8 cellular contexts compared by ENCODE assay signal in genomic region chr5:14173419-14174234, GRCh38. TPM values are rescaled to one million over a fixed set of nuclear protein-coding genes. Genes with fewer than 3 reads are reported as not detected.
A peak's percentile ranks its signal among the peaks of the same experiment; 100 is the strongest.
DNase-seq lines count a peak whose midpoint lies in the region; ATAC-seq and TF ChIP-seq lines count a peak whose summit lies in the region.

No MANE protein-coding gene starts in this region.

- intact Hi-C loops in HCT116 (cut with micrococcal nuclease) (no loop called here), body of pancreas (cut with DNase I) (no loop called here)

- H3K9me3 ChIP-seq in HCT116 (ENCODE audit: control insufficient read depth in 1 of 2, insufficient read depth in 1 of 2, low read depth in 1 of 2, low read length in 2 of 2) = no peaks in the 10 kb centered on the region
- H3K9me3 ChIP-seq in body of pancreas = no peaks in the 10 kb centered on the region

- BruUV-seq in HCT116 (replicated peaks; lab: Mats Ljungman, UMichigan) = no TSS peak

- no peak overlapping the region for H3K4me3 Mint-ChIP-seq in stimulated activated effector memory CD8-positive, alpha-beta T cell treated with anti-CD3 and anti-CD28 coated beads, Interleukin-12 subunit alpha, Interleukin-12 subunit beta, amount 100 ng/mL, for 72 hours

- no peaks in the 10 kb centered on the region for H3K9me2 ChIP-seq in HCT116 (ENCODE audit: insufficient read depth)

- H2AFZ ChIP-seq in HCT116 (ENCODE audit: low read depth, low read length, poor library complexity, severe bottlenecking) = no peak overlapping the region

- peak overlapping the region; percentile 43 for H2BK5ac ChIP-seq in mesendoderm (ENCODE audit: low read length)

- peaks cover 31% of the 10 kb centered on the region; the same call in 1 of the 2 replicates for H4K20me1 ChIP-seq in HCT116 (ENCODE audit: insufficient read depth)

- peak overlapping the region; percentile 43 for H3K18ac ChIP-seq in mesendoderm (ENCODE audit: low read length)

- peak overlapping the region; percentile 84 for H2AK5ac ChIP-seq in mesendoderm (ENCODE audit: low read length)

- H2BK15ac ChIP-seq in mesendoderm (replicated peaks; ENCODE audit: low read depth) = no peak overlapping the region

- RAD21 ChIA-PET in HCT116 (lab: Charles Lee; ENCODE audit: low non-redundant PET in 1 of 2, low total read pairs in 2 of 2, uncharacterized antibody in 2 of 2, unreplicated experiment in 2 of 2) = no interaction called here

- peak overlapping the region in 1 of 2 experiments; percentile 30; a peak in 2 of 4 replicates for H3K4me3 ChIP-seq in HCT116 (replicated peaks in 1 of 2; ENCODE audit: low read depth in 1 of 2, low read length in 2 of 2)
- H3K4me3 ChIP-seq in mesendoderm (ENCODE audit: low read length) = no peak overlapping the region
- no peak overlapping the region for H3K4me3 ChIP-seq in body of pancreas

- H4K8ac ChIP-seq in mesendoderm (ENCODE audit: low read depth, low read length) = no peak overlapping the region

- H3K27me3 ChIP-seq in HCT116 (ENCODE audit: insufficient read depth, low read length) (no peaks in the 10 kb centered on the region), mesendoderm (ENCODE audit: insufficient read depth, low read length, poor library complexity) (no peaks in the 10 kb centered on the region), body of pancreas (no peaks in the 10 kb centered on the region)

- TF ChIP-seq CTCF in HCT116 (IDR thresholded peaks at IDR 0.05 in 2 of 3, conservative IDR thresholded peaks at IDR 0.05 in 1 of 3; ENCODE audit: borderline replicate concordance in 1 of 3, insufficient read depth in 1 of 3, low read depth in 2 of 3, low read length in 2 of 3) (no peak), body of pancreas (IDR thresholded peaks at IDR 0.05) (no peak)

- no peaks in the 10 kb centered on the region for H3K36me3 Mint-ChIP-seq in stimulated activated effector memory CD8-positive, alpha-beta T cell treated with anti-CD3 and anti-CD28 coated beads, Interleukin-12 subunit alpha, Interleukin-12 subunit beta, amount 100 ng/mL, for 72 hours

- WGBS in mesendoderm (ENCODE audit: extremely low coverage, insufficient coverage, low lambda C conversion rate) = no CpG with 5 or more reads among the region's 14 CpGs
- 86 to 91% methylated on average over 14 of the region's 14 CpGs for WGBS in body of pancreas, 2 donors

- no peak overlapping the region for H3K27ac Mint-ChIP-seq in stimulated activated effector memory CD8-positive, alpha-beta T cell treated with anti-CD3 and anti-CD28 coated beads, Interleukin-12 subunit alpha, Interleukin-12 subunit beta, amount 100 ng/mL, for 72 hours

- CTCF ChIA-PET in HCT116 (lab: Charles Lee) = no interaction called here

- H3K9ac ChIP-seq in HCT116 (ENCODE audit: low read length) (peak overlapping the region; percentile 41), mesendoderm (ENCODE audit: low read length) (peak overlapping the region; percentile 54)

- H3K56ac ChIP-seq in mesendoderm (ENCODE audit: low read length) = peak overlapping the region; percentile 75

- peak overlapping the region; percentile 51 for H3K23ac ChIP-seq in mesendoderm (ENCODE audit: low read length)

- H3K79me1 ChIP-seq in mesendoderm (ENCODE audit: low read length) = peaks cover 6% of the 10 kb centered on the region

- H3K4me2 ChIP-seq in HCT116 (ENCODE audit: low read length) = peak overlapping the region; percentile 75
- H3K4me2 ChIP-seq in mesendoderm (ENCODE audit: low read length) = peak overlapping the region; percentile 19

- H3K4me1 ChIP-seq in HCT116 (ENCODE audit: control insufficient read depth in 1 of 2, insufficient read depth in 2 of 2, low read length in 2 of 2) (peaks cover 48 to 71% of the 10 kb centered on the region in 2 experiments), mesendoderm (ENCODE audit: control insufficient read depth, low read depth, low read length) (peaks cover 33% of the 10 kb centered on the region), body of pancreas (peaks cover 25% of the 10 kb centered on the region)

- ATAC-seq in HCT116 (peak; percentile 83), body of pancreas (no peak)
- ATAC-seq in stimulated activated effector memory CD8-positive, alpha-beta T cell treated with anti-CD3 and anti-CD28 coated beads, Interleukin-12 subunit alpha, Interleukin-12 subunit beta, amount 100 ng/mL, for 72 hours = no peak

- POLR2A ChIA-PET in HCT116 (lab: Charles Lee) = interaction anchor here (1.0 kb wide), 1 partner anchor 12 kb away, joined by 3 read pairs; no protein-coding TSS in a partner anchor

- no peak; the same call in 1 of the 2 replicates for TF ChIP-seq RAD21 in HCT116 (IDR thresholded peaks at IDR 0.05; ENCODE audit: low read depth)

- H3K4me1 Mint-ChIP-seq in stimulated activated effector memory CD8-positive, alpha-beta T cell treated with anti-CD3 and anti-CD28 coated beads, Interleukin-12 subunit alpha, Interleukin-12 subunit beta, amount 100 ng/mL, for 72 hours = no peaks in the 10 kb centered on the region

- H3K36me3 ChIP-seq in HCT116 (ENCODE audit: control insufficient read depth in 1 of 2, insufficient read depth in 2 of 2, low read length in 2 of 2) (no peaks in the 10 kb centered on the region), mesendoderm (ENCODE audit: control insufficient read depth, insufficient read depth, low read length) (no peaks in the 10 kb centered on the region), body of pancreas (replicated peaks in 1 of 2; ENCODE audit: insufficient read depth in 1 of 2, low read depth in 2 of 2) (no peaks in the 10 kb centered on the region)

- H3K9me3 Mint-ChIP-seq in stimulated activated effector memory CD8-positive, alpha-beta T cell treated with anti-CD3 and anti-CD28 coated beads, Interleukin-12 subunit alpha, Interleukin-12 subunit beta, amount 100 ng/mL, for 72 hours = no peaks in the 10 kb centered on the region

- no peak for TF ChIP-seq POLR2A in HCT116 (IDR thresholded peaks at IDR 0.05; ENCODE audit: borderline replicate concordance, extremely low read depth, insufficient read depth, insufficient read length)
- TF ChIP-seq POLR2A in body of pancreas (IDR thresholded peaks at IDR 0.05) = no peak

- in situ Hi-C loops in SK-MEL-5 (cut with HindIII; ENCODE audit: low pct_unique_long_range_greater_than_20kb, low sequenced_read_pairs) = no loop called here

- peaks cover 99% of the 10 kb centered on the region for H3K79me2 ChIP-seq in HCT116 (ENCODE audit: insufficient read depth, low read length)
- peaks cover 86% of the 10 kb centered on the region for H3K79me2 ChIP-seq in mesendoderm (ENCODE audit: control insufficient read depth, insufficient read depth, low read length)

- H3K4ac ChIP-seq in mesendoderm (ENCODE audit: low read depth, low read length) = no peak overlapping the region

- no peak overlapping the region for H2BK120ac ChIP-seq in mesendoderm (ENCODE audit: low read depth, low read length)

- DNase-seq in COLO829 (ENCODE audit: low spot score) (peak; percentile 7), HCT116 (ENCODE audit: low read depth, low spot score) (no peak), SK-MEL-5 (ENCODE audit: low read depth, low spot score) (peak; percentile 64), mesendoderm (no peak), DMS53 (lab: John Stamatoyannopoulos, UW) (no peak), body of pancreas (no peak)
- no peak for DNase-seq in stimulated activated effector memory CD8-positive, alpha-beta T cell treated with anti-CD3 and anti-CD28 coated beads, Interleukin-12 subunit alpha, Interleukin-12 subunit beta, amount 100 ng/mL, for 72 hours (ENCODE audit: low spot score in 2 of 2)
- DNase-seq in stimulated activated CD4-positive, alpha-beta T cell treated with anti-CD3 and anti-CD28 coated beads, Interleukin-4, amount 100 ng/mL, for 1 hour = no peak

- no peak overlapping the region for H4K5ac ChIP-seq in mesendoderm (ENCODE audit: low read length)

- peak overlapping the region; percentile 55; the same call in 1 of the 2 replicates for H3K27ac ChIP-seq in HCT116 (ENCODE audit: low read depth, low read length)
- H3K27ac ChIP-seq in mesendoderm (ENCODE audit: low read depth, low read length) = peak overlapping the region; percentile 77
- H3K27ac ChIP-seq in body of pancreas = no peak overlapping the region

TF ChIP-seq in HCT116, 20 proteins besides CTCF, POLR2A, EP300 and RAD21 (continues in another document):
- TF ChIP-seq SIN3A (IDR thresholded peaks at IDR 0.05; ENCODE audit: low read depth) (no peak), ZNF274 (IDR thresholded peaks at IDR 0.05; ENCODE audit: low read depth, low read length) (no peak), ELF1 (IDR thresholded peaks at IDR 0.05; ENCODE audit: borderline replicate concordance, low read depth) (no peak), SP1 (IDR thresholded peaks at IDR 0.05; ENCODE audit: low read depth) (0 out of 2 replicates have a peak, but pooled peaks have one; percentile 25), CEBPB (IDR thresholded peaks at IDR 0.05; ENCODE audit: low read depth) (no peak), EZH2phosphoT487 (IDR thresholded peaks at IDR 0.05; ENCODE audit: borderline replicate concordance) (no peak), ATF3 (IDR thresholded peaks at IDR 0.05) (no peak), ZFX (IDR thresholded peaks at IDR 0.05) (no peak), CBX3 (IDR thresholded peaks at IDR 0.05; ENCODE audit: low read depth) (no peak), FOSL1 (IDR thresholded peaks at IDR 0.05; ENCODE audit: low read depth) (peak; percentile 64), POLR2AphosphoS5 (IDR thresholded peaks at IDR 0.05; ENCODE audit: low read depth, low read length) (0 out of 2 replicates have a peak, but pooled peaks have one; percentile 28), JUND (IDR thresholded peaks at IDR 0.05) (peak; percentile 57)
- TF ChIP-seq, protein P1, sequence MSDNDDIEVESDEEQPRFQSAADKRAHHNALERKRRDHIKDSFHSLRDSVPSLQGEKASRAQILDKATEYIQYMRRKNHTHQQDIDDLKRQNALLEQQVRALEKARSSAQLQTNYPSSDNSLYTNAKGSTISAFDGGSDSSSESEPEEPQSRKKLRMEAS (IDR thresholded peaks at IDR 0.05) = no peak

RNA-seq across cellular contexts. Expression of gene TRIO, which starts 30.5 kb away (rescaled TPM):
- total RNA-seq in HCT116 (2021; ENCODE audit: unreplicated experiment) (68.4 TPM), body of pancreas (100 to 1,000 TPM in 1 of 2 donors, 10 to 100 TPM in 1; 62.0 to 137 TPM)
- 31.0 and 40.5 TPM in 2 replicates for polyA plus RNA-seq in HCT116 (2012)
- 150 and 176 TPM in 2 replicates for total RNA-seq in SK-MEL-5 (2014; rRNA removed; shearing (Covaris generic))
- 109 and 126 TPM in 2 replicates for polyA plus RNA-seq in SK-MEL-5 (2015; cell fraction: cytosol; rRNA removed)
- 316 and 397 TPM in 2 replicates for polyA plus RNA-seq in SK-MEL-5 (2015; cell fraction: nucleus; rRNA removed)
- 32.6 TPM for polyA plus RNA-seq in mesendoderm (2013, experiment 1 of 2)
- 32.2 TPM for polyA plus RNA-seq in mesendoderm (2013, experiment 2 of 2)

Comparison
In these comparisons a context has a peak if more than half of its experiments do, and no peak if none do; other contexts are left out.
1. DNase-seq: peak in COLO829 (single experiment) and SK-MEL-5 (single experiment); none in HCT116 (single experiment), mesendoderm (single experiment), stimulated activated effector memory CD8-positive, alpha-beta T cell treated with anti-CD3 and anti-CD28 coated beads, Interleukin-12 subunit alpha, Interleukin-12 subunit beta, amount 100 ng/mL, for 72 hours (0 of 2), stimulated activated CD4-positive, alpha-beta T cell treated with anti-CD3 and anti-CD28 coated beads, Interleukin-4, amount 100 ng/mL, for 1 hour (single experiment), DMS53 (single experiment) and body of pancreas (0 of 4).
2. H3K27ac ChIP-seq: peak in HCT116 (single experiment) and mesendoderm (single experiment); none in body of pancreas (0 of 4).